ENCODE assay signal across 8 cellular contexts in the genomic region with DNA sequence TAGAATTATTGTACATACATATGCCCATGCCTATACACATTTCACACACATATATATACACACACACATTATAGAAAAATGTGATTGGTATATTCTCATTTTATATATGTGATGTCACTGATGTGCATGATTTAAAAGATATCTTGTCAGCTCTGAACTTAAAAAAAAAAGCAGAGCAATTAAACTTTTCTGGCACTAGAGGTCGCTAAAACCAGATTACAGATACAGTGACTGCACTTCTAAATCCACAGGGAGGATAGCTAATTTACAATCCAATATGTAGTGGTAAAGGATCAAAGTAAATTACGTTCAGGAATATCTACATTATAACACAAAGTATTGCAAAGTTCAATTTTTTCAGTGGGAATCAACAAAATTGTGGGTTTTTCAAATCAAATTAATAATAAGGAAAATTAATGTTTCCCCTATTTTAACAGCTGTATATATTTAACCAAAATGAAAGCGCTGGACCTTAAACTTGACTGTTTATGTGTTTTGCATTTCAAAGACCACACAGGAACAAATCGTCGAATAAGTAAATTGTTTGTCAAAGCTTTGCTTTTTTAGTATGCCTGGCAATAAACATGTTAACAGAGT.
DNase-seq lines count a peak whose midpoint lies in the region; ATAC-seq, FAIRE-seq and TF ChIP-seq lines count a peak whose summit lies in the region.

No MANE protein-coding gene starts in this region.

- peak; percentile 53 for TF ChIP-seq CTCF in GM10266 (IDR thresholded peaks at IDR 0.05; ENCODE audit: control insufficient read depth, insufficient read depth, low read depth, missing control alignments)
- peak in 3 of 4 experiments; percentile 23 to 53 (median 44) for TF ChIP-seq CTCF in uterus (IDR thresholded peaks at IDR 0.05)

- ATAC-seq in HG03521 (IDR thresholded peaks at IDR 0.05; ENCODE audit: unreplicated experiment) (no peak), HG03342 (IDR thresholded peaks at IDR 0.05; ENCODE audit: unreplicated experiment) (no peak)

- peak; percentile 72 for FAIRE-seq in frontal cortex (lab: Jason Lieb, UNC)

- in situ Hi-C loops in KBM-7 (cut with MboI; ENCODE audit: low pct_unique_long_range_greater_than_20kb, low sequenced_read_pairs): loop anchor here (25.0 kb wide), 1 partner anchor 438 kb away; the partner anchor contains the start of gene LINGO2

- DNase-seq in GM10266 (ENCODE audit: extremely low spot score) (peak; percentile 5), KBM-7 (peak; percentile 51), RKO (ENCODE audit: low spot score) (peak; percentile 57), frontal cortex (ENCODE audit: low spot score in 2 of 2) (peak in 1 of 2 donors; percentile 2), uterus (no peak), NCI-H2227 treated with DMSO at 0.1 percent for 48 hours (lab: John Stamatoyannopoulos, UW) (no peak)

- TF ChIP-seq POLR2A in uterus (IDR thresholded peaks at IDR 0.05): no peak

- intact Hi-C loops in uterus (cut with DNase I; ENCODE audit: low total_unique reads): no loop called here

- H3K9me3 ChIP-seq in uterus: no peaks in the 10 kb centered on the region

- H3K4me3 ChIP-seq in uterus: no peak overlapping the region

- H3K36me3 ChIP-seq in uterus: no peaks in the 10 kb centered on the region

- H3K4me1 ChIP-seq in uterus: peaks cover 0 to 9% of the 10 kb centered on the region in 2 donors

- H3K27me3 ChIP-seq in uterus: no peaks in the 10 kb centered on the region

- H3K27ac ChIP-seq in uterus: no peak overlapping the region

Comparison
In these comparisons a context has a peak if more than half of its experiments do, and no peak if none do; other contexts are left out.
1. DNase-seq: peak in GM10266 (single experiment), KBM-7 (single experiment) and RKO (single experiment); none in uterus (0 of 2) and NCI-H2227 treated with DMSO at 0.1 percent for 48 hours (single experiment).